Comparison of ENCODE assay signal across 34 cellular contexts in the genomic region with DNA sequence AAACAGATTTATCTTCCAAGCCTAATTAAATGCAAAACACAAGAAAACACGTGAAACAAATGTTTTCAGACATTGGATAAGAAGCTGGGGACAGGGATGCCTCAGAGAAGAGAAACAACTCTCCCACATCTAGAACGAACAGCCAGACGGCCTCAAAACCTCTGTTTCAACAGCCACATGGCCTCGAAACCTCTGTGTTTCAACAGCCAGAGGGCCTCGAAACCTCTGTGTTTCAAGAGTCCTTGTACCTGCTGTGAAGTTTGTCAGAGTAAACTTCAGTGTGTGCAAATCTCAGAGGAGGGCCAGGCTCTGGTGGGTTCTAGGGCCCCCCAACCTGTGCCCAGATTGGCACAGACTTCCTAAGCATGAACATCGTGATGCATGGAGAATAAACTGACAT.
"Had no signal": no experiment of that assay in that cellular context is flagged by ENCODE, and none has a peak within 500 bp of the region (broad histone marks: within the 10 kb centered on the region; RNA-seq: fewer than 3 reads in every experiment).

No MANE protein-coding gene starts in this region.

- H3K9me3 ChIP-seq: adrenal gland, body of pancreas, breast epithelium had no signal

- H3K27ac Mint-ChIP-seq: activated CD4-positive, alpha-beta memory T cell treated with anti-CD3 and anti-CD28 coated beads, Interleukin-2, amount 10 ng/mL, durations not matched to agents 7 days and 5 days; activated CD4-positive, alpha-beta T cell treated with anti-CD3 and anti-CD28 coated beads, Interleukin-2, amount 10 ng/mL, durations not matched to agents 7 days and 5 days; activated CD8-positive, alpha-beta T cell treated with anti-CD3 and anti-CD28 coated beads, Interleukin-2, amount 10 ng/mL, durations not matched to agents 7 days and 5 days; activated naive CD4-positive, alpha-beta T cell treated with anti-CD3 and anti-CD28 coated beads, Interleukin-2, amount 10 ng/mL, durations not matched to agents 7 days and 5 days; activated naive CD4-positive, alpha-beta T cell treated with anti-CD3 and anti-CD28 coated beads, Interleukin-2, amount 50 U/mL, for 24 hours; activated naive CD8-positive, alpha-beta T cell; activated naive CD8-positive, alpha-beta T cell treated with anti-CD3 and anti-CD28 coated beads, Interleukin-2, amount 10 ng/mL, durations not matched to agents 7 days and 5 days; activated T-cell treated with anti-CD3 and anti-CD28 coated beads, Interleukin-2, amount 50 U/mL, for 24 hours; activated T-helper 2 cell treated with anti-CD3 and anti-CD28 coated beads, Interferon-gamma antibody, Interleukin-2, Interleukin-4, amounts not matched to agents 10 μg/mL and 5 μg/mL and 100 μg/mL, durations not matched to agents 14 hours and 24 hours and 36 hours; T-helper 1 cell treated with Interleukin-12 subunit alpha and Interleukin-12 subunit beta and Interleukin-4 antibody, amounts not matched to agents 30 μg/mL and 1 μg/mL, for 36 hours; T-helper 2 cell treated with Interferon-gamma antibody and Interleukin-4, amounts not matched to agents 5 μg/mL and 100 μg/mL, for 36 hours; WTC11 had no signal

- H3K4me3 Mint-ChIP-seq: activated CD4-positive, alpha-beta memory T cell treated with anti-CD3 and anti-CD28 coated beads, Interleukin-2, amount 10 ng/mL, durations not matched to agents 7 days and 5 days; activated CD4-positive, alpha-beta T cell treated with anti-CD3 and anti-CD28 coated beads for 36 hours; activated CD4-positive, alpha-beta T cell treated with anti-CD3 and anti-CD28 coated beads, Interleukin-2, amount 10 ng/mL, durations not matched to agents 7 days and 5 days; activated CD8-positive, alpha-beta T cell treated with anti-CD3 and anti-CD28 coated beads, Interleukin-2, amount 10 ng/mL, durations not matched to agents 7 days and 5 days; activated naive CD4-positive, alpha-beta T cell treated with anti-CD3 and anti-CD28 coated beads, Interleukin-2, amount 10 ng/mL, durations not matched to agents 7 days and 5 days; activated naive CD4-positive, alpha-beta T cell treated with anti-CD3 and anti-CD28 coated beads, Interleukin-2, amount 50 U/mL, for 24 hours; activated naive CD8-positive, alpha-beta T cell; activated naive CD8-positive, alpha-beta T cell treated with anti-CD3 and anti-CD28 coated beads, Interleukin-2, amount 10 ng/mL, durations not matched to agents 7 days and 5 days; activated T-cell treated with anti-CD3 and anti-CD28 coated beads, Interleukin-2, amount 50 U/mL, for 24 hours; T-helper 1 cell treated with Interleukin-12 subunit alpha and Interleukin-12 subunit beta and Interleukin-4 antibody, amounts not matched to agents 30 μg/mL and 1 μg/mL, for 36 hours; T-helper 2 cell treated with Interferon-gamma antibody and Interleukin-4, amounts not matched to agents 5 μg/mL and 100 μg/mL, for 36 hours; WTC11 had no signal

- H3K4me1 Mint-ChIP-seq: activated CD4-positive, alpha-beta T cell treated with anti-CD3 and anti-CD28 coated beads for 36 hours; activated naive CD4-positive, alpha-beta T cell treated with anti-CD3 and anti-CD28 coated beads, Interleukin-2, amount 50 U/mL, for 24 hours; WTC11 had no signal

- H3K27me3 Mint-ChIP-seq: activated CD4-positive, alpha-beta memory T cell treated with anti-CD3 and anti-CD28 coated beads, Interleukin-2, amount 10 ng/mL, durations not matched to agents 7 days and 5 days; activated CD4-positive, alpha-beta T cell treated with anti-CD3 and anti-CD28 coated beads for 36 hours; activated CD4-positive, alpha-beta T cell treated with anti-CD3 and anti-CD28 coated beads, Interleukin-2, amount 10 ng/mL, durations not matched to agents 7 days and 5 days; activated naive CD4-positive, alpha-beta T cell treated with anti-CD3 and anti-CD28 coated beads, Interleukin-2, amount 10 ng/mL, durations not matched to agents 7 days and 5 days; activated naive CD4-positive, alpha-beta T cell treated with anti-CD3 and anti-CD28 coated beads, Interleukin-2, amount 50 U/mL, for 24 hours; activated naive CD8-positive, alpha-beta T cell; activated naive CD8-positive, alpha-beta T cell treated with anti-CD3 and anti-CD28 coated beads, Interleukin-2, amount 10 ng/mL, durations not matched to agents 7 days and 5 days; activated T-cell treated with anti-CD3 and anti-CD28 coated beads, Interleukin-2, amount 50 U/mL, for 24 hours had no signal

- H3K9me3 Mint-ChIP-seq: activated CD4-positive, alpha-beta memory T cell treated with anti-CD3 and anti-CD28 coated beads, Interleukin-2, amount 10 ng/mL, durations not matched to agents 7 days and 5 days; activated CD4-positive, alpha-beta T cell treated with anti-CD3 and anti-CD28 coated beads, Interleukin-2, amount 10 ng/mL, durations not matched to agents 7 days and 5 days; activated naive CD4-positive, alpha-beta T cell treated with anti-CD3 and anti-CD28 coated beads, Interleukin-2, amount 10 ng/mL, durations not matched to agents 7 days and 5 days; activated naive CD4-positive, alpha-beta T cell treated with anti-CD3 and anti-CD28 coated beads, Interleukin-2, amount 50 U/mL, for 24 hours; activated naive CD8-positive, alpha-beta T cell treated with anti-CD3 and anti-CD28 coated beads, Interleukin-2, amount 10 ng/mL, durations not matched to agents 7 days and 5 days; activated T-cell treated with anti-CD3 and anti-CD28 coated beads, Interleukin-2, amount 50 U/mL, for 24 hours; activated T-helper 2 cell treated with anti-CD3 and anti-CD28 coated beads, Interferon-gamma antibody, Interleukin-2, Interleukin-4, amounts not matched to agents 10 μg/mL and 5 μg/mL and 100 μg/mL, durations not matched to agents 14 hours and 24 hours and 36 hours; T-helper 1 cell treated with Interleukin-12 subunit alpha and Interleukin-12 subunit beta and Interleukin-4 antibody, amounts not matched to agents 30 μg/mL and 1 μg/mL, for 36 hours; T-helper 2 cell treated with Interferon-gamma antibody and Interleukin-4, amounts not matched to agents 5 μg/mL and 100 μg/mL, for 36 hours; WTC11 had no signal

- H3K4me3 ChIP-seq: adrenal gland, body of pancreas, breast epithelium had no signal

- H3K4me1 ChIP-seq: adrenal gland, body of pancreas, breast epithelium had no signal

- H3K36me3 Mint-ChIP-seq: activated naive CD8-positive, alpha-beta T cell treated with anti-CD3 and anti-CD28 coated beads, Interleukin-2, amount 10 ng/mL, durations not matched to agents 7 days and 5 days had no signal

- H3K36me3 ChIP-seq: brain microvascular endothelial cell, breast epithelium had no signal

- DNase-seq: activated CD4-positive, alpha-beta memory T cell treated with anti-CD3 and anti-CD28 coated beads, Interleukin-2, amount 10 ng/mL, durations not matched to agents 7 days and 5 days; activated CD4-positive, alpha-beta T cell treated with anti-CD3 and anti-CD28 coated beads for 1 hour; activated CD4-positive, alpha-beta T cell treated with anti-CD3 and anti-CD28 coated beads for 36 hours; activated CD4-positive, alpha-beta T cell treated with anti-CD3 and anti-CD28 coated beads for 48 hours; activated CD4-positive, alpha-beta T cell treated with anti-CD3 and anti-CD28 coated beads, Interleukin-2, amount 10 ng/mL, durations not matched to agents 7 days and 5 days; activated CD4-positive, alpha-beta T cell treated with anti-CD3 and anti-CD28 coated beads, Interleukin-2, amount 50 U/mL, for 48 hours; activated CD4-positive, CD25-positive, alpha-beta regulatory T cell; activated CD8-positive, alpha-beta memory T cell treated with anti-CD3 and anti-CD28 coated beads, Interleukin-2, amount 50 U/mL, for 48 hours; activated CD8-positive, alpha-beta T cell treated with anti-CD3 and anti-CD28 coated beads, Interleukin-2, amount 10 ng/mL, durations not matched to agents 7 days and 5 days; activated effector memory CD4-positive, alpha-beta T cell treated with Interleukin-2 at 50 U/mL for 16 hours; activated gamma-delta T cell; activated naive CD4-positive, alpha-beta T cell treated with anti-CD3 and anti-CD28 coated beads, Interleukin-2, amount 10 ng/mL, durations not matched to agents 7 days and 5 days; activated naive CD4-positive, alpha-beta T cell treated with Interleukin-2 at 50 U/mL for 16 hours; activated naive CD8-positive, alpha-beta T cell treated with anti-CD3 and anti-CD28 coated beads, Interleukin-2, amount 10 ng/mL, durations not matched to agents 7 days and 5 days; activated T-cell treated with anti-CD3 and anti-CD28 coated beads, Interleukin-2, amount 50 U/mL, for 24 hours; activated T-cell treated with anti-CD3 and anti-CD28 coated beads, Interleukin-2, amount 50 U/mL, for 48 hours; adrenal gland; amniotic stem cell; aorta; body of pancreas; brain microvascular endothelial cell; central memory CD4-positive, alpha-beta T cell; T-helper 1 cell; T-helper 2 cell; T-helper 9 cell had no signal

- ATAC-seq: activated CD4-positive, alpha-beta T cell treated with anti-CD3 and anti-CD28 coated beads for 36 hours; activated CD4-positive, CD25-positive, alpha-beta regulatory T cell treated with anti-CD3 and anti-CD28 coated beads, Interleukin-2, amount 50 U/mL, for 24 hours; activated CD8-positive, alpha-beta T cell treated with anti-CD3 and anti-CD28 coated beads, Interleukin-2, amount 10 ng/mL, durations not matched to agents 7 days and 5 days; body of pancreas had no signal

- H3K27me3 ChIP-seq: adrenal gland, body of pancreas, brain microvascular endothelial cell, breast epithelium had no signal

- H3K27ac ChIP-seq: adrenal gland, body of pancreas, brain microvascular endothelial cell, breast epithelium, WERI-Rb-1 had no signal
